ENCODE assay signal across 1 cellular context in genomic region chr9:91915524-91916266, GRCh38.
TF ChIP-seq lines count a peak whose summit lies in the region.

No MANE protein-coding gene starts in this region.

TF ChIP-seq in K562, 482 proteins besides CTCF, POLR2A, EP300 and RAD21 (continued from another document):
- TF ChIP-seq ZNF407 (IDR thresholded peaks at IDR 0.05; ENCODE audit: low read depth) (no peak), MTA1 (IDR thresholded peaks at IDR 0.05; ENCODE audit: borderline replicate concordance) (no peak)
